In the genomic region with DNA sequence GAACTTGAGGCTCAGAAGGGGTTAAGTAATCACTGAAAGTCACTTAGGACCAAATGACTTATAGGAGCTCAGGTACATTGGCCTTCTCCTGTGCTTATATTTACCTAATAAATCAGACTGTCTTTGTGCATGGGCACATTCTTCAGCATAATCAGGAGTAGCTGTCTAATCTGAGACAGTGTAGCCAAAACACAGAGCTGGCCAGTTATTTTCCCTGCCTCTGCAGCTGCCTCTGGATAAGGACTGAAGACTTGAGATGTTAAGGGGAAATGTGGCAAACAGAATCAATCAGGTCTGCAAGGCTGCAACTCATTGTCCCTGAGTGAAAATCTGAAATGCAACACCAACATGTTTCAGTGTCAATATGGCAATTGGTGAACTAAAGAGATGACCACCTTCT, we compare ENCODE assay signal across 26 cellular contexts. TPM values are rescaled to one million over a fixed set of nuclear protein-coding genes. Genes with fewer than 3 reads are reported as not detected.
"Had no signal": no experiment of that assay in that cellular context is flagged by ENCODE, and none has a peak within 500 bp of the region (broad histone marks: within the 10 kb centered on the region; RNA-seq: fewer than 3 reads in every experiment).

No MANE protein-coding gene starts in this region.

- H3K4me3 Mint-ChIP-seq: dendritic cell treated with granulocyte-macrophage colony-stimulating factor and Interleukin-4, amounts not matched to agents 40 ng/mL and 50 ng/mL, for 4 days; effector memory CD8-positive, alpha-beta T cell; natural killer cell treated with Interleukin-12 subunit alpha and Interleukin-12 subunit beta and Interleukin-15 and Interleukin-18, amount 100 ng/mL, for 72 hours had no signal

- H3K9me3 Mint-ChIP-seq: dendritic cell treated with granulocyte-macrophage colony-stimulating factor and Interleukin-4, amounts not matched to agents 40 ng/mL and 50 ng/mL, for 4 days had no signal

- H3K27me3 ChIP-seq: esophagus squamous epithelium, hepatocyte, pancreas, sigmoid colon, suprapubic skin, tibial artery, upper lobe of left lung, uterus had no signal

- H3K79me2 ChIP-seq: hepatocyte had no signal

- H3K36me3 Mint-ChIP-seq: natural killer cell treated with Interleukin-12 subunit alpha and Interleukin-12 subunit beta and Interleukin-15 and Interleukin-18, amount 100 ng/mL, for 72 hours had no signal

- H3K4me1 ChIP-seq: esophagus squamous epithelium, pancreas, psoas muscle, sigmoid colon, suprapubic skin, tibial artery, upper lobe of left lung, uterus had no signal

- H3K36me3 ChIP-seq: esophagus squamous epithelium, pancreas, sigmoid colon, suprapubic skin, tibial artery, upper lobe of left lung, uterus had no signal

- H3K4me3 ChIP-seq: esophagus squamous epithelium, hepatocyte, mucosa of descending colon, pancreas, psoas muscle, sigmoid colon, suprapubic skin, tibial artery, upper lobe of left lung, uterus had no signal

- H3K27ac Mint-ChIP-seq: dendritic cell treated with granulocyte-macrophage colony-stimulating factor and Interleukin-4, amounts not matched to agents 40 ng/mL and 50 ng/mL, for 4 days; effector memory CD8-positive, alpha-beta T cell; natural killer cell treated with Interleukin-12 subunit alpha and Interleukin-12 subunit beta and Interleukin-15 and Interleukin-18, amount 100 ng/mL, for 72 hours had no signal

- H3K4me2 ChIP-seq: hepatocyte had no signal

- H3K27ac ChIP-seq: esophagus squamous epithelium, hepatocyte, pancreas, psoas muscle, sigmoid colon, suprapubic skin, tibial artery, upper lobe of left lung, uterus had no signal

- ATAC-seq: effector memory CD8-positive, alpha-beta T cell; mucosa of descending colon; natural killer cell treated with Interleukin-12 subunit alpha and Interleukin-12 subunit beta and Interleukin-15 and Interleukin-18, amount 100 ng/mL, for 72 hours; psoas muscle had no signal

- H3K27me3 Mint-ChIP-seq: dendritic cell treated with granulocyte-macrophage colony-stimulating factor and Interleukin-4, amounts not matched to agents 40 ng/mL and 50 ng/mL, for 4 days; effector memory CD8-positive, alpha-beta T cell; natural killer cell treated with Interleukin-12 subunit alpha and Interleukin-12 subunit beta and Interleukin-15 and Interleukin-18, amount 100 ng/mL, for 72 hours had no signal

- H3K9me3 ChIP-seq: esophagus squamous epithelium, mucosa of descending colon, pancreas, suprapubic skin, tibial artery, upper lobe of left lung, uterus had no signal

- DNase-seq: cerebellar nuclear complex; effector memory CD8-positive, alpha-beta T cell; esophagus squamous epithelium; foreskin fibroblast; kidney; left cardiac atrium; mucosa of descending colon; occipital lobe; pancreas; psoas muscle; retina; sigmoid colon; small intestine; stimulated activated CD4-positive, alpha-beta T cell treated with anti-CD3 and anti-CD28 coated beads, Interleukin-2, amount 100 ng/mL, for 48 hours; stimulated activated naive CD4-positive, alpha-beta T cell treated with Interleukin-2 at 50 U/mL for 16 hours; tibial artery; upper lobe of left lung; uterus had no signal

RNA-seq across cellular contexts. Expression of a gene that starts 1.5 kb away (rescaled TPM):
- total RNA-seq: epithelial cell of proximal tubule; esophagus squamous epithelium; liver; lung microvascular endothelial cell; mesenteric fat pad; mucosa of descending colon; natural killer cell treated with Interleukin-12 subunit alpha and Interleukin-12 subunit beta and Interleukin-15 and Interleukin-18, amount 100 ng/mL, for 72 hours; occipital lobe; pancreas; psoas muscle; sigmoid colon; suprapubic skin; upper lobe of left lung; uterus had no signal
- polyA plus RNA-seq: liver, pancreas, psoas muscle, sigmoid colon, small intestine had no signal
